Comparison of ENCODE assay signal across 1 cellular context in genomic region chr12:109860961-109861360, GRCh38.
TF ChIP-seq lines count a peak whose summit lies in the region.

No MANE protein-coding gene starts in this region.

TF ChIP-seq in HepG2, 621 proteins besides CTCF, POLR2A, EP300 and RAD21:
- TF ChIP-seq ZBTB20 (CRISPR knock-in tag; IDR thresholded peaks at IDR 0.05; ENCODE audit: borderline replicate concordance, low read depth): no peak
- TF ChIP-seq, protein P1, sequence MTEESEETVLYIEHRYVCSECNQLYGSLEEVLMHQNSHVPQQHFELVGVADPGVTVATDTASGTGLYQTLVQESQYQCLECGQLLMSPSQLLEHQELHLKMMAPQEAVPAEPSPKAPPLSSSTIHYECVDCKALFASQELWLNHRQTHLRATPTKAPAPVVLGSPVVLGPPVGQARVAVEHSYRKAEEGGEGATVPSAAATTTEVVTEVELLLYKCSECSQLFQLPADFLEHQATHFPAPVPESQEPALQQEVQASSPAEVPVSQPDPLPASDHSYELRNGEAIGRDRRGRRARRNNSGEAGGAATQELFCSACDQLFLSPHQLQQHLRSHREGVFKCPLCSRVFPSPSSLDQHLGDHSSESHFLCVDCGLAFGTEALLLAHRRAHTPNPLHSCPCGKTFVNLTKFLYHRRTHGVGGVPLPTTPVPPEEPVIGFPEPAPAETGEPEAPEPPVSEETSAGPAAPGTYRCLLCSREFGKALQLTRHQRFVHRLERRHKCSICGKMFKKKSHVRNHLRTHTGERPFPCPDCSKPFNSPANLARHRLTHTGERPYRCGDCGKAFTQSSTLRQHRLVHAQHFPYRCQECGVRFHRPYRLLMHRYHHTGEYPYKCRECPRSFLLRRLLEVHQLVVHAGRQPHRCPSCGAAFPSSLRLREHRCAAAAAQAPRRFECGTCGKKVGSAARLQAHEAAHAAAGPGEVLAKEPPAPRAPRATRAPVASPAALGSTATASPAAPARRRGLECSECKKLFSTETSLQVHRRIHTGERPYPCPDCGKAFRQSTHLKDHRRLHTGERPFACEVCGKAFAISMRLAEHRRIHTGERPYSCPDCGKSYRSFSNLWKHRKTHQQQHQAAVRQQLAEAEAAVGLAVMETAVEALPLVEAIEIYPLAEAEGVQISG (CRISPR knock-in tag; IDR thresholded peaks at IDR 0.05): 0 out of 2 replicates have a peak, but pooled peaks have one; percentile 16
- no peak for TF ChIP-seq LCORL (IDR thresholded peaks at IDR 0.05)
- 0 out of 2 replicates have a peak, but pooled peaks have one; percentile 10 for TF ChIP-seq LCORL (CRISPR knock-in tag; IDR thresholded peaks at IDR 0.05)
- no peak for TF ChIP-seq ATF6 (CRISPR knock-in tag; conservative IDR thresholded peaks at IDR 0.05)
- TF ChIP-seq FOXO4 (CRISPR knock-in tag; conservative IDR thresholded peaks at IDR 0.05): 0 out of 2 replicates have a peak, but pooled peaks have one; percentile 26
